ENCODE assay signal across 8 cellular contexts in genomic region chr3:120348981-120349818, GRCh38. TPM values are rescaled to one million over a fixed set of nuclear protein-coding genes. Genes with fewer than 3 reads are reported as not detected.
DNase-seq lines count a peak whose midpoint lies in the region; ATAC-seq and TF ChIP-seq lines count a peak whose summit lies in the region.

TSS of gene LRRC58 (minus strand) at chr3:120349354. CDS start at chr3:120349243, 111 bp downstream.

- no peaks in the 10 kb centered on the region for H3K9me3 ChIP-seq in adrenal gland (replicated peaks in 1 of 3)
- no peaks in the 10 kb centered on the region for H3K9me3 ChIP-seq in heart right ventricle
- no peaks in the 10 kb centered on the region for H3K9me3 ChIP-seq in upper lobe of right lung

- H3K27me3 ChIP-seq in adrenal gland (no peaks in the 10 kb centered on the region), heart right ventricle (no peaks in the 10 kb centered on the region), upper lobe of right lung (no peaks in the 10 kb centered on the region)

- H3K4me3 Mint-ChIP-seq in T-cell, result peak within 1 kb of the TSS; percentile 88 to 95 (median 95)
- H3K4me3 Mint-ChIP-seq in progenitor cell of endocrine pancreas (ENCODE audit: low read depth), result peak within 1 kb of the TSS; percentile 83

- peak; percentile 84 to 96 for TF ChIP-seq POLR2A in adrenal gland (IDR thresholded peaks at IDR 0.05)

- H3K36me3 ChIP-seq in adrenal gland (replicated peaks in 1 of 2), result no peaks in the 10 kb centered on the region
- peaks cover 0 to 10% (median 0%) of the 10 kb centered on the region in 9 donors for H3K36me3 ChIP-seq in heart right ventricle
- no peaks in the 10 kb centered on the region for H3K36me3 ChIP-seq in upper lobe of right lung

- H3K4me1 Mint-ChIP-seq in T-cell, result peaks cover 46 to 47% (median 46%) of the 10 kb centered on the region in 3 donors
- peaks cover 15% of the 10 kb centered on the region for H3K4me1 Mint-ChIP-seq in progenitor cell of endocrine pancreas (ENCODE audit: low read depth)

- H3K9me3 Mint-ChIP-seq in T-cell, result no peaks in the 10 kb centered on the region
- H3K9me3 Mint-ChIP-seq in progenitor cell of endocrine pancreas (ENCODE audit: low read depth), result no peaks in the 10 kb centered on the region

- H3K36me3 Mint-ChIP-seq in T-cell (peaks cover 10% of the 10 kb centered on the region), progenitor cell of endocrine pancreas (ENCODE audit: insufficient read depth) (peaks cover 3% of the 10 kb centered on the region)

- ATAC-seq in HG02870 (IDR thresholded peaks at IDR 0.05; ENCODE audit: unreplicated experiment), result peak; percentile 78
- peak; percentile 90 to 94 (median 92) for ATAC-seq in T-cell (replicated peaks in 1 of 4)
- peak; percentile 97 to 99 (median 98) for ATAC-seq in heart right ventricle
- peak; percentile 97 for ATAC-seq in upper lobe of right lung

- intact Hi-C loops in adrenal gland (cut with DNase I), result no loop called here
- intact Hi-C loops in heart right ventricle (cut with DNase I), result loop anchor here in 7 of 10 donors (5.0 to 10.0 kb wide), 6 partner anchors 66 to 1114 kb away; partner anchors contain the start of gene GSK3B (in 1 of the 7)
- intact Hi-C loops in upper lobe of right lung (cut with DNase I), result no loop called here

- H3K4me1 ChIP-seq in adrenal gland (replicated peaks in 1 of 2), result peaks cover 21 to 51% of the 10 kb centered on the region in 2 donors
- peaks cover 0 to 55% (median 13%) of the 10 kb centered on the region in 9 donors for H3K4me1 ChIP-seq in heart right ventricle
- H3K4me1 ChIP-seq in upper lobe of right lung, result peaks cover 23% of the 10 kb centered on the region

- in situ Hi-C loops in GM13977 (cut with MboI; ENCODE audit: low pct_unique_long_range_greater_than_20kb, low sequenced_read_pairs, unreplicated experiment), result no loop called here

- H3K27ac ChIP-seq in adrenal gland, result peak within 1 kb of the TSS; percentile 87 to 97 (median 94)
- peak within 1 kb of the TSS; percentile 53 to 94 (median 89) for H3K27ac ChIP-seq in heart right ventricle
- H3K27ac ChIP-seq in upper lobe of right lung, result peak within 1 kb of the TSS; percentile 90

- peak within 1 kb of the TSS; percentile 41 to 98 (median 78) for H3K4me3 ChIP-seq in adrenal gland
- H3K4me3 ChIP-seq in heart right ventricle, result peak within 1 kb of the TSS; percentile 54 to 98 (median 89)
- H3K4me3 ChIP-seq in upper lobe of right lung, result peak within 1 kb of the TSS; percentile 88

- WGBS in adrenal gland, 4 donors, result 0 to 1% (median 0%) methylated on average over 12 to 94 of the region's 94 CpGs
- WGBS in heart right ventricle, 2 donors, result 0% methylated on average over 77 to 94 of the region's 94 CpGs

- TF ChIP-seq CTCF in GM13977 (IDR thresholded peaks at IDR 0.05; ENCODE audit: extremely low read depth, insufficient read depth, missing control alignments) (peak; percentile 37), adrenal gland (IDR thresholded peaks at IDR 0.05) (peak in 3 of 6 experiments; percentile 6 to 28 (median 10)), heart right ventricle (IDR thresholded peaks at IDR 0.05) (peak in 6 of 9 donors; percentile 14 to 61 (median 42)), progenitor cell of endocrine pancreas (IDR thresholded peaks at IDR 0.05; ENCODE audit: unreplicated experiment) (peak; percentile 44), upper lobe of right lung (IDR thresholded peaks at IDR 0.05) (peak; percentile 26)

- H3K27me3 Mint-ChIP-seq in T-cell, result no peaks in the 10 kb centered on the region
- no peaks in the 10 kb centered on the region for H3K27me3 Mint-ChIP-seq in progenitor cell of endocrine pancreas

- H3K27ac Mint-ChIP-seq in T-cell, result peak within 1 kb of the TSS; percentile 92 to 95
- H3K27ac Mint-ChIP-seq in progenitor cell of endocrine pancreas, result peak within 1 kb of the TSS; percentile 96

- CTCF ChIA-PET in T-cell (lab: Charles Lee), result interaction anchor here (0.5 to 4.8 kb wide), 11 partner anchors 12 to 457 kb away, joined by 3 to 25 read pairs (median 4); no protein-coding TSS in a partner anchor

- peak; percentile 93 for DNase-seq in GM13977 (ENCODE audit: low spot score)
- DNase-seq in NCI-H1436 treated with DMSO at 0.1 percent for 48 hours (lab: John Stamatoyannopoulos, UW), result peak; percentile 64
- DNase-seq in T-cell, result peak; percentile 79 to 94 (median 88)
- DNase-seq in adrenal gland, result peak; percentile 92 to 96 (median 95)
- peak; percentile 85 to 92 for DNase-seq in heart right ventricle
- peak; percentile 72 for DNase-seq in progenitor cell of endocrine pancreas (ENCODE audit: low spot score, unreplicated experiment)
- peak; percentile 96 for DNase-seq in upper lobe of right lung

- POLR2A ChIA-PET in T-cell (lab: Charles Lee), result interaction anchor here (0.6 to 1.7 kb wide), 12 partner anchors 8 to 885 kb away, joined by 3 to 11 read pairs (median 4); partner anchors contain the start of genes GSK3B (in 1 of the 2), NDUFB4 (in 1 of the 2) and TMEM39A (in 1 of the 2)

RNA-seq across cellular contexts. Expression of gene LRRC58, which starts in this region (rescaled TPM):
- total RNA-seq in T-cell, result 10 to 100 TPM; 14.4 to 19.2 (median 17.7) TPM
- total RNA-seq in adrenal gland, result 10 to 100 TPM; 34.3 to 80.4 (median 53.0) TPM
- polyA plus RNA-seq in adrenal gland, result 10 to 100 TPM in 1 of 3 donors, 1 to 10 TPM in 2; 5.8 to 42.7 (median 5.9) TPM
- total RNA-seq in heart right ventricle, result 10 to 100 TPM in 2 of 10 donors, 1 to 10 TPM in 8; 6.9 to 12.1 (median 9.1) TPM
- 1 to 10 TPM; 2.9 to 4.1 TPM for polyA plus RNA-seq in heart right ventricle
- 14.0 and 15.5 TPM in 2 replicates for total RNA-seq in progenitor cell of endocrine pancreas
- total RNA-seq in upper lobe of right lung, result 21.8 TPM

Comparison
In these comparisons a context has a peak if more than half of its experiments do, and no peak if none do; other contexts are left out.
1. Peak in every context shown above with its lines: DNase-seq, ATAC-seq, H3K4me3 ChIP-seq and H3K27ac ChIP-seq.
2. intact Hi-C loops: an anchor here in heart right ventricle (5.0 to 10.0 kb wide); none called in adrenal gland and upper lobe of right lung.